28 cellular contexts compared by ENCODE assay signal in the genomic region with DNA sequence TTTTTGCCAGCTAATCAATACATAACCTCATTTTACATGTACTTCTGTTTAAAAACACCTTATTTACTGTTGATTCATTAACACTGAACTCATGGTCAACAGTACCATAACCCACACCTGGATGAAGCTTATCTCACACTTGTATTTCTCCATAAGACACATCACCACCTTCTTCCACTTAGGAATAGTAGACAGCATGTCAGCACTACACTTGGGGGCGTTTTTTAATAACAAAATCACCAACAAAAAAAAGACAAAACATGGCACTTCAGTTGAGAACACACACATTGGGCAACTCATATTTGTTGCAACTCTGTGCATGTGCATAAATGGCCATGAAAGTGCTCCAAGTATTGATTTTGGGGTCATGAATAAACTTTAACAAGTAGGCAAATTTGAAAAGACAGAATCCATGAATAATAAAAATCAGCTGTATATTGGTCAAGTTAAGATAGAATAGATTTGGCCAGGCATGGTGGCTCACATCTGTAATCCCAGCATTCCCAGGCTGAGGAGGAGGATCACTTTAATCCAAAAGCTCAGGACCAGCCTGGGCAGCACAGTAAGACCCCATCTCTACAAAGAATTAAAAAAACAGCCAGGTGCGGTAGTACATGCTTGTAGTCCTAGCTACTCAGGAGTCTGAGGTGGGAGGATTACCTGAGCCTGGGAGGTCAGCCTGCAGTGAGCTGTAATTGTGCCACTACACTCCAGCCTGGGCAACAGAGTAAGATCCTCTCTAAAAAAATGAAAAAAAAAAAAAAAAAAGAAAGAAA.
DNase-seq lines count a peak whose midpoint lies in the region; ATAC-seq, FAIRE-seq and TF ChIP-seq lines count a peak whose summit lies in the region.
"Had no signal": no experiment of that assay in that cellular context is flagged by ENCODE, and none has a peak within 500 bp of the region (broad histone marks: within the 10 kb centered on the region; RNA-seq: fewer than 3 reads in every experiment).

No MANE protein-coding gene starts in this region.

- no peak overlapping the region for H3K4me3 Mint-ChIP-seq in WTC11
- no peak overlapping the region for H3K4me3 Mint-ChIP-seq in activated CD8-positive, alpha-beta memory T cell treated with anti-CD3 and anti-CD28 coated beads, Interleukin-2, amount 10 ng/mL, durations not matched to agents 7 days and 5 days
- H3K4me3 Mint-ChIP-seq in activated T-helper 1 cell treated with anti-CD3 and anti-CD28 coated beads, Interleukin-12 subunit alpha, Interleukin-12 subunit beta, Interleukin-2, Interleukin-4 antibody, amounts not matched to agents 30 ng/mL and 10 ng/mL and 1 ng/mL, durations not matched to agents 14 hours and 24 hours and 36 hours = no peak overlapping the region
- H3K4me3 Mint-ChIP-seq: B cell; CD4-positive, alpha-beta T cell; CD8-positive, alpha-beta T cell had no signal

- ATAC-seq in WTC11 (no peak), left lobe of liver (peak; percentile 61), GM21381 (IDR thresholded peaks at IDR 0.05; ENCODE audit: unreplicated experiment) (no peak)
- no peak for ATAC-seq in activated CD8-positive, alpha-beta memory T cell treated with anti-CD3 and anti-CD28 coated beads, Interleukin-2, amount 10 ng/mL, durations not matched to agents 7 days and 5 days
- ATAC-seq: A549; CD8-positive, alpha-beta T cell; GM12878 had no signal

- no peaks in the 10 kb centered on the region for H3K27me3 Mint-ChIP-seq in WTC11 (ENCODE audit: low read depth)
- H3K27me3 Mint-ChIP-seq in activated CD8-positive, alpha-beta memory T cell treated with anti-CD3 and anti-CD28 coated beads, Interleukin-2, amount 10 ng/mL, durations not matched to agents 7 days and 5 days = peaks cover 3% of the 10 kb centered on the region
- no peaks in the 10 kb centered on the region for H3K27me3 Mint-ChIP-seq in activated T-helper 1 cell treated with anti-CD3 and anti-CD28 coated beads, Interleukin-12 subunit alpha, Interleukin-12 subunit beta, Interleukin-2, Interleukin-4 antibody, amounts not matched to agents 30 ng/mL and 10 ng/mL and 1 ng/mL, durations not matched to agents 14 hours and 24 hours and 36 hours (ENCODE audit: insufficient read depth)

- CTCF ChIA-PET in WTC11 (lab: Charles Lee) = no interaction called here
- CTCF ChIA-PET in activated CD8-positive, alpha-beta memory T cell treated with anti-CD3 and anti-CD28 coated beads, Interleukin-2, amount 10 ng/mL, durations not matched to agents 7 days and 5 days (lab: Charles Lee) = no interaction called here

- H3K4me3 ChIP-seq in liver (ENCODE audit: low read depth in 1 of 3, low read length in 3 of 3) = no peak overlapping the region
- H3K4me3 ChIP-seq: A549; BLaER1 treated with 17β-estradiol and CSF1 and Interleukin-3, amounts not matched to agents 10 nM and 100 nM; GM12878 had no signal

- POLR2A ChIA-PET in WTC11 (lab: Charles Lee) = no interaction called here

- peaks cover 0 to 15% (median 0%) of the 10 kb centered on the region in 4 donors for H3K36me3 ChIP-seq in liver (ENCODE audit: control insufficient read depth in 4 of 4, insufficient read depth in 3 of 4, low read depth in 1 of 4, low read length in 3 of 4)
- H3K36me3 ChIP-seq: BLaER1 treated with 17β-estradiol and CSF1 and Interleukin-3, amounts not matched to agents 10 nM and 100 nM had no signal

- FAIRE-seq in D721Med (lab: Jason Lieb, UNC) = peak; percentile 6
- FAIRE-seq: A549, GM12878, GM12892, GM18507 had no signal

- H3K27ac Mint-ChIP-seq in WTC11 = no peak overlapping the region
- H3K27ac Mint-ChIP-seq in activated CD8-positive, alpha-beta memory T cell treated with anti-CD3 and anti-CD28 coated beads, Interleukin-2, amount 10 ng/mL, durations not matched to agents 7 days and 5 days = no peak overlapping the region
- no peak overlapping the region for H3K27ac Mint-ChIP-seq in activated T-helper 1 cell treated with anti-CD3 and anti-CD28 coated beads, Interleukin-12 subunit alpha, Interleukin-12 subunit beta, Interleukin-2, Interleukin-4 antibody, amounts not matched to agents 30 ng/mL and 10 ng/mL and 1 ng/mL, durations not matched to agents 14 hours and 24 hours and 36 hours
- H3K27ac Mint-ChIP-seq: B cell; CD4-positive, alpha-beta T cell; CD8-positive, alpha-beta T cell had no signal

- in situ Hi-C loops in ACHN (cut with HindIII; ENCODE audit: low pct_ligation_motif_present, low pct_unique_long_range_greater_than_20kb, low sequenced_read_pairs) = no loop called here

- DNase-seq in D721Med (ENCODE audit: insufficient read length, low spot score) (no peak), WTC11 (ENCODE audit: low spot score) (no peak), left lobe of liver (ENCODE audit: low spot score) (peak; percentile 65), ACHN (no peak)
- no peak for DNase-seq in activated CD8-positive, alpha-beta memory T cell treated with anti-CD3 and anti-CD28 coated beads, Interleukin-2, amount 10 ng/mL, durations not matched to agents 7 days and 5 days
- no peak for DNase-seq in activated T-helper 1 cell treated with anti-CD3 and anti-CD28 coated beads, Interleukin-12 subunit alpha, Interleukin-12 subunit beta, Interleukin-2, Interleukin-4 antibody, amounts not matched to agents 30 ng/mL and 10 ng/mL and 1 ng/mL, durations not matched to agents 14 hours and 24 hours and 36 hours (ENCODE audit: low spot score)
- DNase-seq: AML-193; Caco-2; Calu3; CD4-positive, alpha-beta T cell; CD8-positive, alpha-beta T cell; DMS 273 treated with DMSO at 0.1 percent for 48 hours; DMS153; DMS53; DMS79; DND-41; EL; GDM1 had no signal

- TF ChIP-seq RAD21 in liver (IDR thresholded peaks at IDR 0.05) = peak; percentile 30 to 37

- no peaks in the 10 kb centered on the region for H3K36me3 Mint-ChIP-seq in WTC11
- H3K36me3 Mint-ChIP-seq in activated CD8-positive, alpha-beta memory T cell treated with anti-CD3 and anti-CD28 coated beads, Interleukin-2, amount 10 ng/mL, durations not matched to agents 7 days and 5 days = no peaks in the 10 kb centered on the region
- H3K36me3 Mint-ChIP-seq in activated T-helper 1 cell treated with anti-CD3 and anti-CD28 coated beads, Interleukin-12 subunit alpha, Interleukin-12 subunit beta, Interleukin-2, Interleukin-4 antibody, amounts not matched to agents 30 ng/mL and 10 ng/mL and 1 ng/mL, durations not matched to agents 14 hours and 24 hours and 36 hours (ENCODE audit: low read depth) = no peaks in the 10 kb centered on the region
- H3K36me3 Mint-ChIP-seq: CD8-positive, alpha-beta T cell had no signal

- no peak overlapping the region for H3K9ac ChIP-seq in liver (ENCODE audit: low read depth in 1 of 2, low read length in 2 of 2)
- H3K9ac ChIP-seq: BLaER1 treated with 17β-estradiol and CSF1 and Interleukin-3, amounts not matched to agents 10 nM and 100 nM had no signal

- peaks cover 0 to 3% (median 0%) of the 10 kb centered on the region in 4 donors for H3K9me3 ChIP-seq in liver (ENCODE audit: control insufficient read depth in 4 of 4, low read length in 3 of 4)
- H3K9me3 ChIP-seq: A549; BLaER1 treated with 17β-estradiol and CSF1 and Interleukin-3, amounts not matched to agents 10 nM and 100 nM; Caco-2 had no signal

- H3K4me1 Mint-ChIP-seq in WTC11 = no peaks in the 10 kb centered on the region
- no peaks in the 10 kb centered on the region for H3K4me1 Mint-ChIP-seq in activated CD8-positive, alpha-beta memory T cell treated with anti-CD3 and anti-CD28 coated beads, Interleukin-2, amount 10 ng/mL, durations not matched to agents 7 days and 5 days
- no peaks in the 10 kb centered on the region for H3K4me1 Mint-ChIP-seq in activated T-helper 1 cell treated with anti-CD3 and anti-CD28 coated beads, Interleukin-12 subunit alpha, Interleukin-12 subunit beta, Interleukin-2, Interleukin-4 antibody, amounts not matched to agents 30 ng/mL and 10 ng/mL and 1 ng/mL, durations not matched to agents 14 hours and 24 hours and 36 hours (ENCODE audit: low read depth)
- H3K4me1 Mint-ChIP-seq: B cell had no signal

- peaks cover 5 to 27% (median 22%) of the 10 kb centered on the region in 4 donors for H3K4me1 ChIP-seq in liver (ENCODE audit: control insufficient read depth in 4 of 4, insufficient read depth in 4 of 4, low read length in 3 of 4)
- H3K4me1 ChIP-seq: A549; BLaER1 treated with 17β-estradiol and CSF1 and Interleukin-3, amounts not matched to agents 10 nM and 100 nM; Caco-2 had no signal

- H3K9me3 Mint-ChIP-seq in WTC11 = peaks cover 16% of the 10 kb centered on the region
- H3K9me3 Mint-ChIP-seq in activated CD8-positive, alpha-beta memory T cell treated with anti-CD3 and anti-CD28 coated beads, Interleukin-2, amount 10 ng/mL, durations not matched to agents 7 days and 5 days (ENCODE audit: low read depth) = no peaks in the 10 kb centered on the region
- H3K9me3 Mint-ChIP-seq in activated T-helper 1 cell treated with anti-CD3 and anti-CD28 coated beads, Interleukin-12 subunit alpha, Interleukin-12 subunit beta, Interleukin-2, Interleukin-4 antibody, amounts not matched to agents 30 ng/mL and 10 ng/mL and 1 ng/mL, durations not matched to agents 14 hours and 24 hours and 36 hours = peaks cover 10% of the 10 kb centered on the region

- TF ChIP-seq CTCF in D721Med (IDR thresholded peaks at IDR 0.05; ENCODE audit: insufficient read depth, missing control alignments) (no peak), WTC11 (IDR thresholded peaks at IDR 0.05) (no peak), liver (IDR thresholded peaks at IDR 0.05; ENCODE audit: low read depth, low read length, missing input control) (no peak)

- intact Hi-C loops in activated T-helper 1 cell treated with anti-CD3 and anti-CD28 coated beads, Interleukin-12 subunit alpha, Interleukin-12 subunit beta, Interleukin-2, Interleukin-4 antibody, amounts not matched to agents 30 ng/mL and 10 ng/mL and 1 ng/mL, durations not matched to agents 14 hours and 24 hours and 36 hours (cut with micrococcal nuclease) = no loop called here

- 37% methylated on average over 2 of the region's 2 CpGs for WGBS in liver

- H3K27me3 ChIP-seq in liver (ENCODE audit: control insufficient read depth in 4 of 4, insufficient read depth in 4 of 4, low read length in 3 of 4) = no peaks in the 10 kb centered on the region
- H3K27me3 ChIP-seq: BLaER1 treated with 17β-estradiol and CSF1 and Interleukin-3, amounts not matched to agents 10 nM and 100 nM had no signal

- H3K27ac ChIP-seq in liver (ENCODE audit: low read depth in 1 of 2, low read length in 2 of 2) = peak overlapping the region; percentile 69 to 71
- H3K27ac ChIP-seq: 22Rv1; A549; BLaER1 treated with 17β-estradiol and CSF1 and Interleukin-3, amounts not matched to agents 10 nM and 100 nM; C4-2B had no signal

TF ChIP-seq in WTC11, 78 proteins besides CTCF, POLR2A, EP300 and RAD21:
- TF ChIP-seq ZNF121 (CRISPR knock-in tag; IDR thresholded peaks at IDR 0.05) (peak; percentile 73), JAZF1 (CRISPR knock-in tag; IDR thresholded peaks at IDR 0.05) (no peak)

TF ChIP-seq in liver, 16 proteins besides CTCF, POLR2A, EP300 and RAD21 (continues in another document):
- TF ChIP-seq YY1 (IDR thresholded peaks at IDR 0.05) (peak; percentile 94), GABPA (IDR thresholded peaks at IDR 0.05 in 1 of 2, conservative IDR thresholded peaks at IDR 0.05 in 1 of 2) (no peak)
- TF ChIP-seq, protein P1, sequence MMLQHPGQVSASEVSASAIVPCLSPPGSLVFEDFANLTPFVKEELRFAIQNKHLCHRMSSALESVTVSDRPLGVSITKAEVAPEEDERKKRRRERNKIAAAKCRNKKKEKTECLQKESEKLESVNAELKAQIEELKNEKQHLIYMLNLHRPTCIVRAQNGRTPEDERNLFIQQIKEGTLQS (IDR thresholded peaks at IDR 0.05) = peak; percentile 48
